1 cellular context compared by ENCODE assay signal in genomic region chr5:171914939-171915338, GRCh38.
TF ChIP-seq lines count a peak whose summit lies in the region.

No MANE protein-coding gene starts in this region.

TF ChIP-seq in GM23338, 12 proteins besides CTCF, POLR2A, EP300 and RAD21:
- TF ChIP-seq EZH2phosphoT487 (IDR thresholded peaks at IDR 0.05; ENCODE audit: unreplicated experiment) (no peak), ZNF331 (CRISPR knock-in tag; IDR thresholded peaks at IDR 0.05; ENCODE audit: low read depth) (no peak), CREB1 (CRISPR knock-in tag; IDR thresholded peaks at IDR 0.05; ENCODE audit: low read depth) (no peak), REST (IDR thresholded peaks at IDR 0.05; ENCODE audit: unreplicated experiment) (no peak), JUNB (IDR thresholded peaks at IDR 0.05; ENCODE audit: unreplicated experiment) (no peak), ETS1 (IDR thresholded peaks at IDR 0.05) (no peak), POLR2AphosphoS5 (IDR thresholded peaks at IDR 0.05; ENCODE audit: low read depth) (no peak), ZNF462 (CRISPR knock-in tag; IDR thresholded peaks at IDR 0.05) (no peak), ZNF114 (CRISPR knock-in tag; IDR thresholded peaks at IDR 0.05) (no peak), EZH2 (IDR thresholded peaks at IDR 0.05; ENCODE audit: low read depth, unreplicated experiment) (no peak), STAT1 (IDR thresholded peaks at IDR 0.05; ENCODE audit: unreplicated experiment) (no peak), NANOG (IDR thresholded peaks at IDR 0.05; ENCODE audit: borderline replicate concordance) (no peak)
TF ChIP-seq in GM23338: peak in this region for 0.
